ENCODE assay signal across 1 cellular context in genomic region chr4:110005461-110006056, GRCh38.
A peak's percentile ranks its signal among the peaks of the same experiment; 100 is the strongest.
TF ChIP-seq lines count a peak whose summit lies in the region.

No MANE protein-coding gene starts in this region.

TF ChIP-seq in SK-N-SH, 30 proteins besides CTCF, POLR2A, EP300 and RAD21 (continued from another document):
- TF ChIP-seq REST (IDR thresholded peaks at IDR 0.05; ENCODE audit: low read depth, low read length) (no peak), POLR2AphosphoS5 (IDR thresholded peaks at IDR 0.05; ENCODE audit: low read depth, low read length) (no peak), PBX3 (IDR thresholded peaks at IDR 0.05) (peak; percentile 30; the same call in 1 of the 2 replicates), SMC3 (IDR thresholded peaks at IDR 0.05; ENCODE audit: low read depth, low read length) (peak; percentile 86), MAX (IDR thresholded peaks at IDR 0.05; ENCODE audit: low read depth) (no peak), MXI1 (IDR thresholded peaks at IDR 0.05; ENCODE audit: low read depth, low read length) (no peak)
